ENCODE assay signal across 8 cellular contexts in genomic region chr2:218959141-218959731, GRCh38.
A peak's percentile ranks its signal among the peaks of the same experiment; 100 is the strongest.
DNase-seq lines count a peak whose midpoint lies in the region; ATAC-seq, FAIRE-seq and TF ChIP-seq lines count a peak whose summit lies in the region.

TSS of gene CDK5R2 (plus strand) at chr2:218959666. CDS start at chr2:218959821, 155 bp downstream.

- no peak for TF ChIP-seq CTCF in WI38 (IDR thresholded peaks at IDR 0.05; ENCODE audit: low read depth, low read length)

- H3K4me3 ChIP-seq in WI38 (ENCODE audit: low read depth, low read length): peak within 1 kb of the TSS; percentile 27; the same call in 1 of the 2 replicates

- ATAC-seq in GM18511 (IDR thresholded peaks at IDR 0.05; ENCODE audit: unreplicated experiment): peak; percentile 98
- peak; percentile 93 for ATAC-seq in HG03025 (IDR thresholded peaks at IDR 0.05; ENCODE audit: low FRiP score, unreplicated experiment)

- DNase-seq in NCI-H2081 (lab: John Stamatoyannopoulos, UW): peak; percentile 96
- DNase-seq in cerebellar nuclear complex (lab: John Stamatoyannopoulos, UW): peak; percentile 39 to 87
- peak; percentile 94 for DNase-seq in islet precursor cell
- peak in 3 of 4 experiments; percentile 58 to 79 (median 61) for DNase-seq in stimulated activated CD4-positive, alpha-beta T cell treated with anti-CD3 and anti-CD28 coated beads, Interleukin-1b, Interleukin-23, amount 100 ng/mL, for 24 hours (ENCODE audit: low read depth in 4 of 4, low spot score in 1 of 4)

- peak; percentile 48 for FAIRE-seq in A204.1 (lab: Jason Lieb, UNC)

Comparison
In these comparisons a context has a peak if more than half of its experiments do, and no peak if none do; other contexts are left out.
1. Peak in every context shown above with its lines: DNase-seq, ATAC-seq and H3K4me3 ChIP-seq.